8 cellular contexts compared by ENCODE assay signal in genomic region chr1:153626929-153627796, GRCh38. TPM values are rescaled to one million over a fixed set of nuclear protein-coding genes. Genes with fewer than 3 reads are reported as not detected.
A peak's percentile ranks its signal among the peaks of the same experiment; 100 is the strongest.
DNase-seq lines count a peak whose midpoint lies in the region; ATAC-seq and TF ChIP-seq lines count a peak whose summit lies in the region.

Gene S100A13, minus strand, starts transcription at chr1:153627505. Its CDS starts 1,033 bp downstream, at chr1:153626472.

- H3K36me3 ChIP-seq in HCT116 (ENCODE audit: control insufficient read depth in 1 of 2, insufficient read depth in 2 of 2, low read length in 2 of 2) (peaks cover 2 to 9% of the 10 kb centered on the region in 2 experiments; a peak in 2 of 4 replicates), brain microvascular endothelial cell (replicated peaks) (peaks cover 18% of the 10 kb centered on the region), iPS DF 6.9 (ENCODE audit: control insufficient read depth, insufficient read depth, low read length) (peaks cover 2% of the 10 kb centered on the region; the same call in 1 of the 2 replicates)

- peaks cover 15% of the 10 kb centered on the region; the same call in 1 of the 2 replicates for H3K79me2 ChIP-seq in HCT116 (ENCODE audit: insufficient read depth, low read length)

- H3K27ac ChIP-seq in HCT116 (ENCODE audit: low read depth, low read length) (peak within 1 kb of the TSS; percentile 89), brain microvascular endothelial cell (peak within 1 kb of the TSS; percentile 88), iPS DF 6.9 (ENCODE audit: low read length) (no peak within 1 kb of the TSS)

- H3K9me3 ChIP-seq in HCT116 (ENCODE audit: control insufficient read depth in 1 of 2, insufficient read depth in 1 of 2, low read depth in 1 of 2, low read length in 2 of 2) (no peaks in the 10 kb centered on the region), iPS DF 6.9 (ENCODE audit: control insufficient read depth, insufficient read depth, low read length) (no peaks in the 10 kb centered on the region)

- peak; percentile 94 for TF ChIP-seq POLR2A in HCT116 (IDR thresholded peaks at IDR 0.05; ENCODE audit: borderline replicate concordance, extremely low read depth, insufficient read depth, insufficient read length)

- peak within 1 kb of the TSS; percentile 85 for H3K4me3 ChIP-seq in AG10803 (ENCODE audit: low read length)
- H3K4me3 ChIP-seq in HCT116 (replicated peaks in 1 of 2; ENCODE audit: low read depth in 1 of 2, low read length in 2 of 2): peak within 1 kb of the TSS; percentile 65 to 72
- peak within 1 kb of the TSS; percentile 77 for H3K4me3 ChIP-seq in brain microvascular endothelial cell (ENCODE audit: low read depth, low read length)
- peak within 1 kb of the TSS; percentile 34 for H3K4me3 ChIP-seq in iPS DF 6.9 (ENCODE audit: low read length)

- no peaks in the 10 kb centered on the region for H3K9me2 ChIP-seq in HCT116 (ENCODE audit: insufficient read depth)

- peak within 1 kb of the TSS; percentile 85 for H3K9ac ChIP-seq in HCT116 (ENCODE audit: low read length)

- H3K4me1 ChIP-seq in HCT116 (ENCODE audit: control insufficient read depth in 1 of 2, insufficient read depth in 2 of 2, low read length in 2 of 2): peaks cover 18 to 34% of the 10 kb centered on the region in 2 experiments
- H3K4me1 ChIP-seq in iPS DF 6.9 (ENCODE audit: control insufficient read depth, insufficient read depth, low read length): peaks cover 6% of the 10 kb centered on the region

- RAD21 ChIA-PET in HCT116 (lab: Charles Lee; ENCODE audit: low non-redundant PET in 1 of 2, low total read pairs in 2 of 2, uncharacterized antibody in 2 of 2, unreplicated experiment in 2 of 2): interaction anchor here (0.6 to 1.9 kb wide), 11 partner anchors 9 to 193 kb away, joined by 3 to 9 read pairs (median 4); partner anchors contain the start of genes S100A14 (in 2 of the 2) and S100A16 (in 1 of the 2)

- DNase-seq in AG10803 (ENCODE audit: low read depth) (peak; percentile 93), HCT116 (ENCODE audit: low read depth, low spot score) (peak; percentile 93), NCI-H748 (lab: John Stamatoyannopoulos, UW; ENCODE audit: unreplicated experiment) (peak; percentile 96), brain microvascular endothelial cell (peak; percentile 94), iPS DF 6.9 (ENCODE audit: low read depth, low spot score) (peak; percentile 95), retina (peak; percentile 90), cerebellar nuclear complex (lab: John Stamatoyannopoulos, UW) (no peak)

- intact Hi-C loops in HCT116 (cut with micrococcal nuclease): loop anchor here (1.0 to 5.0 kb wide), 2 partner anchors 55 to 275 kb away; no protein-coding TSS in a partner anchor

- ATAC-seq in HCT116: peak; percentile 87
- ATAC-seq in HG03442 (IDR thresholded peaks at IDR 0.05; ENCODE audit: unreplicated experiment): no peak

- no peaks in the 10 kb centered on the region for H4K20me1 ChIP-seq in HCT116 (ENCODE audit: insufficient read depth)

- TF ChIP-seq RAD21 in HCT116 (IDR thresholded peaks at IDR 0.05; ENCODE audit: low read depth): no peak

- CTCF ChIA-PET in HCT116 (lab: Charles Lee): interaction anchor here (0.6 to 5.7 kb wide), 17 partner anchors 11 to 338 kb away, joined by 3 to 76 read pairs (median 4); partner anchors contain the start of genes S100A14, S100A16 and S100A2

- H3K27me3 ChIP-seq in HCT116 (ENCODE audit: insufficient read depth, low read length) (no peaks in the 10 kb centered on the region), brain microvascular endothelial cell (replicated peaks) (no peaks in the 10 kb centered on the region), iPS DF 6.9 (ENCODE audit: control insufficient read depth, insufficient read depth, low read length) (no peaks in the 10 kb centered on the region)

- in situ Hi-C loops in brain microvascular endothelial cell (cut with HindIII; ENCODE audit: low pct_ligation_motif_present, low sequenced_read_pairs): no loop called here

- no peak within 1 kb of the TSS for H2AFZ ChIP-seq in HCT116 (ENCODE audit: low read depth, low read length, poor library complexity, severe bottlenecking)

- no CpG with 5 or more reads among the region's 29 CpGs for WGBS in iPS DF 6.9 (ENCODE audit: insufficient coverage, insufficient read length)

- TF ChIP-seq CTCF in AG10803 (conservative IDR thresholded peaks at IDR 0.05; ENCODE audit: low read length): peak; percentile 61
- TF ChIP-seq CTCF in HCT116 (IDR thresholded peaks at IDR 0.05 in 2 of 3, conservative IDR thresholded peaks at IDR 0.05 in 1 of 3; ENCODE audit: borderline replicate concordance in 1 of 3, insufficient read depth in 1 of 3, low read depth in 2 of 3, low read length in 2 of 3): peak in 2 of 3 experiments; percentile 87 to 89; a peak in 4 of 6 replicates
- TF ChIP-seq CTCF in brain microvascular endothelial cell (IDR thresholded peaks at IDR 0.05; ENCODE audit: low read depth, low read length, missing control alignments): peak; percentile 92

- peak within 1 kb of the TSS; percentile 92 for H3K4me2 ChIP-seq in HCT116 (ENCODE audit: low read length)

- BruUV-seq in HCT116 (replicated peaks; lab: Mats Ljungman, UMichigan): TSS peak; percentile 71

- POLR2A ChIA-PET in HCT116 (lab: Charles Lee): interaction anchor here (0.8 to 10.5 kb wide), 25 partner anchors 11 to 360 kb away, joined by 3 to 172 read pairs (median 4); partner anchors contain the start of genes INTS3, RAB13, S100A14 and S100A16

TF ChIP-seq in HCT116, 20 proteins besides CTCF, POLR2A, EP300 and RAD21:
- TF ChIP-seq MAX (IDR thresholded peaks at IDR 0.05) (no peak), EZH2 (IDR thresholded peaks at IDR 0.05) (no peak), POLR2AphosphoS5 (IDR thresholded peaks at IDR 0.05; ENCODE audit: low read depth, low read length) (peak; percentile 98), YY1 (IDR thresholded peaks at IDR 0.05; ENCODE audit: extremely low read depth, insufficient replicate concordance, low read depth, low read length) (peak; percentile 60), SIN3A (IDR thresholded peaks at IDR 0.05; ENCODE audit: low read depth) (no peak)

RNA-seq across cellular contexts. Expression of gene S100A13, which starts in this region (rescaled TPM):
- total RNA-seq in HCT116 (2021; ENCODE audit: unreplicated experiment): 143 TPM
- 203 and 216 TPM in 2 replicates for polyA plus RNA-seq in HCT116 (2012)

Comparison
In these comparisons a context has a peak if more than half of its experiments do, and no peak if none do; other contexts are left out.
1. DNase-seq: peak in AG10803 (single experiment), HCT116 (single experiment), NCI-H748 (single experiment), brain microvascular endothelial cell (single experiment), iPS DF 6.9 (single experiment) and retina (single experiment); none in cerebellar nuclear complex (0 of 2).
2. H3K4me3 ChIP-seq: peak in every context shown above with its lines; median percentile 85 in AG10803; 77 in brain microvascular endothelial cell; 68 in HCT116; 34 in iPS DF 6.9.
3. Peak in every context shown above with its lines, with median percentiles within 50 percentile points of each other: CTCF ChIP-seq.